In the genomic region with DNA sequence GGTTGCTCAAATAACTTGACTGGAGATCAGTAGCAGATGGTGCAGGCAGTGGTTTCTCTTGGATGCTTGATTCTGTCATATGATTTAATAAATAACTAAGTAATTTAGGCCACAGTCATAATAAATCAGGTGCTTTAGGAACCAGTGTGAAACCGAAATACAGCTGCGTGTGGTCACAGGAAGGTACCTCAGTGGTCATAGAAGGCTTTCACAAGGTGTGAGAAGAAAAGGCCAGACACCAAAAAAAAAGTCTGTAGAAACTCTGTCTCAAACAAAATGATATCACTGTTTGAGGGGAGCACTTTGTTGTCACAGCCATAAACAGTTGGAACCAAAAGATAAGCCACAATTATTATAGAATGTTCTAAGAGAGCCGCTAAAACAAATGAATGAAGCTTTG, we compare ENCODE assay signal across 10 cellular contexts. TPM values are rescaled to one million over a fixed set of nuclear protein-coding genes. Genes with fewer than 3 reads are reported as not detected.
DNase-seq lines count a peak whose midpoint lies in the region; ATAC-seq and TF ChIP-seq lines count a peak whose summit lies in the region.
"Had no signal": no experiment of that assay in that cellular context is flagged by ENCODE, and none has a peak within 500 bp of the region (broad histone marks: within the 10 kb centered on the region; RNA-seq: fewer than 3 reads in every experiment).

No MANE protein-coding gene starts in this region.

- H3K27me3 ChIP-seq in effector memory CD4-positive, alpha-beta T cell (replicated peaks; ENCODE audit: control insufficient read depth, insufficient read depth, low read length, poor library complexity, severe bottlenecking), result no peaks in the 10 kb centered on the region

- no peaks in the 10 kb centered on the region for H3K9me2 ChIP-seq in OCI-LY7 (ENCODE audit: insufficient read depth, low read length)

- H3K4me3 ChIP-seq in OCI-LY7 (ENCODE audit: low read depth, low read length, poor library complexity, severe bottlenecking), result peak overlapping the region; percentile 39
- H3K4me3 ChIP-seq in effector memory CD4-positive, alpha-beta T cell (ENCODE audit: insufficient read depth, low read depth, low read length, poor library complexity, severe bottlenecking), result no peak overlapping the region

- H3K36me3 ChIP-seq in OCI-LY7 (ENCODE audit: insufficient read depth, low read length), result no peaks in the 10 kb centered on the region
- no peaks in the 10 kb centered on the region for H3K36me3 ChIP-seq in effector memory CD4-positive, alpha-beta T cell (ENCODE audit: control insufficient read depth, insufficient read depth, low read length)

- H3K79me2 ChIP-seq in OCI-LY7 (ENCODE audit: insufficient read depth, low read depth, low read length), result no peaks in the 10 kb centered on the region

- CTCF ChIA-PET in OCI-LY7 (lab: Charles Lee; ENCODE audit: unreplicated experiment), result interaction anchor here (0.5 kb wide), 1 partner anchor 150 kb away, joined by 3 read pairs; no protein-coding TSS in a partner anchor

- peak; percentile 38 to 51 for ATAC-seq in activated CD4-positive, CD25-positive, alpha-beta regulatory T cell treated with anti-CD3 and anti-CD28 coated beads, Interleukin-2, amount 50 U/mL, for 24 hours
- ATAC-seq in HG02943 (IDR thresholded peaks at IDR 0.05; ENCODE audit: low read depth, unreplicated experiment), result peak; percentile 98
- peak; percentile 49 for ATAC-seq in stimulated activated naive CD8-positive, alpha-beta T cell treated with anti-CD3 and anti-CD28 coated beads, Interleukin-15, Interleukin-2, amounts not matched to agents 100 U/mL and 50 U/mL, for 24 hours

- H4K20me1 ChIP-seq in OCI-LY7 (ENCODE audit: insufficient read depth, low read length), result no peaks in the 10 kb centered on the region

- H3K4me1 ChIP-seq in OCI-LY7 (ENCODE audit: insufficient read depth, low read length, poor library complexity, severe bottlenecking), result peaks cover 60% of the 10 kb centered on the region
- H3K4me1 ChIP-seq in effector memory CD4-positive, alpha-beta T cell (ENCODE audit: control insufficient read depth, insufficient read depth, low read length, poor library complexity, severe bottlenecking), result peaks cover 11% of the 10 kb centered on the region

- DNase-seq in activated CD4-positive, CD25-positive, alpha-beta regulatory T cell (lab: John Stamatoyannopoulos, UW), result no peak
- DNase-seq in OCI-LY7 (ENCODE audit: low spot score) (peak; percentile 90), NCI-H187 (lab: John Stamatoyannopoulos, UW) (no peak), HCEC 1CT (no peak)
- DNase-seq in stimulated activated naive CD8-positive, alpha-beta T cell treated with anti-CD3 and anti-CD28 coated beads, Interleukin-15, Interleukin-2, amounts not matched to agents 100 U/mL and 50 U/mL, for 24 hours, result no peak
- no peak for DNase-seq in effector memory CD4-positive, alpha-beta T cell
- DNase-seq: NCI-H2029; stimulated activated naive CD4-positive, alpha-beta T cell had no signal

- peak overlapping the region; percentile 32; the same call in 1 of the 2 replicates for H2AFZ ChIP-seq in OCI-LY7 (ENCODE audit: low read length)

- no peak for TF ChIP-seq CTCF in OCI-LY7 (conservative IDR thresholded peaks at IDR 0.05; ENCODE audit: low read length)

- POLR2A ChIA-PET in OCI-LY7 (lab: Charles Lee), result interaction anchor here (0.6 to 2.5 kb wide), 8 partner anchors 11 to 337 kb away, joined by 3 to 21 read pairs (median 4); a partner anchor contains a TSS

- H3K4me2 ChIP-seq in OCI-LY7 (ENCODE audit: low read length), result peak overlapping the region; percentile 58

- H3K9me3 ChIP-seq in OCI-LY7 (ENCODE audit: low read length), result no peaks in the 10 kb centered on the region
- H3K9me3 ChIP-seq in effector memory CD4-positive, alpha-beta T cell (ENCODE audit: control insufficient read depth, low read length), result no peaks in the 10 kb centered on the region

- peak overlapping the region; percentile 65 for H3K27ac ChIP-seq in OCI-LY7 (ENCODE audit: low read depth, low read length, poor library complexity, severe bottlenecking)
- no peak overlapping the region for H3K27ac ChIP-seq in effector memory CD4-positive, alpha-beta T cell (ENCODE audit: insufficient read depth, low read length, poor library complexity, severe bottlenecking)

- intact Hi-C loops in OCI-LY7 (cut with micrococcal nuclease; ENCODE audit: unreplicated experiment), result loop anchor here (1.0 to 10.0 kb wide), 2 partner anchors 169 to 640 kb away; a partner anchor contains a TSS

- BruUV-seq in OCI-LY7 (replicated peaks; lab: Mats Ljungman, UMichigan), result no TSS peak

RNA-seq across cellular contexts. Expression of a gene that starts 56.5 kb away (rescaled TPM):
- total RNA-seq in OCI-LY7 (2014; rRNA removed; shearing (Covaris generic)), result 0.21 and 2.6 TPM in 2 replicates
- 8.4 and 8.9 TPM in 2 replicates for total RNA-seq in OCI-LY7 (2022)

Comparison
In these comparisons a context has a peak if more than half of its experiments do, and no peak if none do; other contexts are left out.
1. ATAC-seq: peak in every context shown above with its lines; median percentile 98 in HG02943; 49 in stimulated activated naive CD8-positive, alpha-beta T cell treated with anti-CD3 and anti-CD28 coated beads, Interleukin-15, Interleukin-2, amounts not matched to agents 100 U/mL and 50 U/mL, for 24 hours; 44 in activated CD4-positive, CD25-positive, alpha-beta regulatory T cell treated with anti-CD3 and anti-CD28 coated beads, Interleukin-2, amount 50 U/mL, for 24 hours.